In the genomic region with DNA sequence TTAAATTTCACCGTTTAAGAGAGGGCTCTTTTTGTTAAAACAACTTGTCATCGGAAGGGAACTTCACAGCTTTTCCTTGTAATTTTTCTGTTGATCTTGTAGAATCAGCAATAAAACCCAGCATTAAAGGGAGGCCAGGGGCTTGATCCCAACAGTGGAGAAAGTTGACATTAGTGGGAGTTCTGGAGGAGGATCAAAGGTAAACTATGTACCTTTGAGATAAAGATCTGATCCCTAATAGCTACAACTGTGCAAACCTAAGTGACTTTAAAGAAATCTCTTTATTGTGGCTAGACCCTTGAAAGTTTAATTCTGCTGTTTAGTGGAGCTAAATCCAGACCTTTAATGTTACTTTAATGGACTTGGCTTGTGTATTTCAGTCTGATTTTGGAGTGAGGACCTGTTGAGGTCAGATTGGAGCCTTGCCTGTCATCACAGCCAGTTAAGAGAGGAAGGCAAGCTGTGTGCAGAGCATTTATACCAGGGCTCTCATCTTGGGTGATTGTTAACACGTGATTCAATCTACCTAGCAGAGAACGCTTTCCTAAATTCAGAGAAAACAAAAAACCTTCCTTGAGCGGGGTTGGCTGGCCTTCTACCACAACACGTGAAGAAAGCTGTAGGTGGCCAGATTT, we compare ENCODE assay signal across 8 cellular contexts. TPM values are rescaled to one million over a fixed set of nuclear protein-coding genes. Genes with fewer than 3 reads are reported as not detected.
DNase-seq lines count a peak whose midpoint lies in the region; ATAC-seq, FAIRE-seq and TF ChIP-seq lines count a peak whose summit lies in the region.

No MANE protein-coding gene starts in this region.

- TF ChIP-seq CTCF in AG09309 (IDR thresholded peaks at IDR 0.05; ENCODE audit: control insufficient read depth, insufficient read depth, low read depth, low read length, missing control alignments) (no peak), HCT116 (IDR thresholded peaks at IDR 0.05 in 2 of 3, conservative IDR thresholded peaks at IDR 0.05 in 1 of 3; ENCODE audit: borderline replicate concordance in 1 of 3, insufficient read depth in 1 of 3, low read depth in 2 of 3, low read length in 2 of 3) (no peak), GM10266 (IDR thresholded peaks at IDR 0.05; ENCODE audit: control insufficient read depth, insufficient read depth, low read depth, missing control alignments) (no peak)

- H3K9me3 ChIP-seq in HCT116 (ENCODE audit: control insufficient read depth in 1 of 2, insufficient read depth in 1 of 2, low read depth in 1 of 2, low read length in 2 of 2) (no peaks in the 10 kb centered on the region), mesodermal cell (ENCODE audit: control insufficient read depth, low read length) (no peaks in the 10 kb centered on the region)

- H2AFZ ChIP-seq in HCT116 (ENCODE audit: low read depth, low read length, poor library complexity, severe bottlenecking): no peak overlapping the region

- H3K36me3 Mint-ChIP-seq in activated naive CD4-positive, alpha-beta T cell treated with anti-CD3 and anti-CD28 coated beads, Interleukin-2, amount 50 U/mL, for 72 hours: peaks cover 5 to 11% of the 10 kb centered on the region in 2 donors

- BruUV-seq in HCT116 (replicated peaks; lab: Mats Ljungman, UMichigan): no TSS peak

- H3K4me1 ChIP-seq in HCT116 (ENCODE audit: control insufficient read depth in 1 of 2, insufficient read depth in 2 of 2, low read length in 2 of 2): peaks cover 3 to 9% of the 10 kb centered on the region in 2 experiments; a peak in 1 of 4 replicates
- H3K4me1 ChIP-seq in mesodermal cell (ENCODE audit: control insufficient read depth, insufficient read depth, low read length, poor library complexity, severe bottlenecking): peaks cover 10% of the 10 kb centered on the region

- no peak for ATAC-seq in HCT116
- ATAC-seq in activated naive CD4-positive, alpha-beta T cell treated with anti-CD3 and anti-CD28 coated beads, Interleukin-2, amount 50 U/mL, for 72 hours: peak; percentile 15 to 27

- H3K36me3 ChIP-seq in HCT116 (ENCODE audit: control insufficient read depth in 1 of 2, insufficient read depth in 2 of 2, low read length in 2 of 2): no peaks in the 10 kb centered on the region
- no peaks in the 10 kb centered on the region for H3K36me3 ChIP-seq in mesodermal cell (ENCODE audit: control insufficient read depth, insufficient read depth, low read length)

- CTCF ChIA-PET in HCT116 (lab: Charles Lee): no interaction called here

- intact Hi-C loops in HCT116 (cut with micrococcal nuclease): no loop called here

- POLR2A ChIA-PET in HCT116 (lab: Charles Lee): no interaction called here

- no peak overlapping the region for H3K9ac ChIP-seq in HCT116 (ENCODE audit: low read length)

- TF ChIP-seq RAD21 in HCT116 (IDR thresholded peaks at IDR 0.05; ENCODE audit: low read depth): no peak

- no peaks in the 10 kb centered on the region for H4K20me1 ChIP-seq in HCT116 (ENCODE audit: insufficient read depth)

- no peaks in the 10 kb centered on the region for H3K9me3 Mint-ChIP-seq in activated naive CD4-positive, alpha-beta T cell treated with anti-CD3 and anti-CD28 coated beads, Interleukin-2, amount 50 U/mL, for 72 hours

- H3K9me2 ChIP-seq in HCT116 (ENCODE audit: insufficient read depth): no peaks in the 10 kb centered on the region

- H3K27ac Mint-ChIP-seq in activated naive CD4-positive, alpha-beta T cell treated with anti-CD3 and anti-CD28 coated beads, Interleukin-2, amount 50 U/mL, for 72 hours: peak overlapping the region; percentile 94 to 95

- H3K27me3 ChIP-seq in HCT116 (ENCODE audit: insufficient read depth, low read length): no peaks in the 10 kb centered on the region; the same call in 1 of the 2 replicates

- H3K27ac ChIP-seq in HCT116 (ENCODE audit: low read depth, low read length): no peak overlapping the region
- no peak overlapping the region for H3K27ac ChIP-seq in mesodermal cell (ENCODE audit: low read depth, low read length, severe bottlenecking)

- FAIRE-seq in H54 (lab: Jason Lieb, UNC): no peak

- RAD21 ChIA-PET in HCT116 (lab: Charles Lee; ENCODE audit: low non-redundant PET in 1 of 2, low total read pairs in 2 of 2, uncharacterized antibody in 2 of 2, unreplicated experiment in 2 of 2): no interaction called here

- H3K79me2 ChIP-seq in HCT116 (ENCODE audit: insufficient read depth, low read length): no peaks in the 10 kb centered on the region

- H3K4me3 ChIP-seq in AG09309 (ENCODE audit: control insufficient read depth, low read depth, low read length) (peak overlapping the region; percentile 81), HCT116 (replicated peaks in 1 of 2; ENCODE audit: low read depth in 1 of 2, low read length in 2 of 2) (peak overlapping the region in 1 of 2 experiments; percentile 59; a peak in 1 of 4 replicates), mesodermal cell (ENCODE audit: extremely low read depth, insufficient read depth, low read length, poor library complexity, severe bottlenecking) (peak overlapping the region; percentile 56)

- TF ChIP-seq POLR2A in HCT116 (IDR thresholded peaks at IDR 0.05; ENCODE audit: borderline replicate concordance, extremely low read depth, insufficient read depth, insufficient read length) (no peak), H54 (IDR thresholded peaks at IDR 0.05; ENCODE audit: low read depth, low read length) (no peak)

- DNase-seq in AG09309 (ENCODE audit: low read depth): no peak
- DNase-seq in HCT116 (ENCODE audit: low read depth, low spot score): no peak
- peak in 1 of 2 donors; percentile 14 for DNase-seq in activated naive CD4-positive, alpha-beta T cell treated with anti-CD3 and anti-CD28 coated beads, Interleukin-2, amount 50 U/mL, for 72 hours (ENCODE audit: low spot score in 2 of 2)
- DNase-seq in GM10266 (ENCODE audit: extremely low spot score): no peak
- DNase-seq in H54 (ENCODE audit: insufficient read length, low spot score): no peak
- no peak for DNase-seq in NCI-H1092 (lab: John Stamatoyannopoulos, UW)
- DNase-seq in DMS79 treated with DMSO at 0.1 percent for 48 hours (lab: John Stamatoyannopoulos, UW): no peak

- H3K4me2 ChIP-seq in HCT116 (ENCODE audit: low read length): peak overlapping the region; percentile 80

- WGBS in mesodermal cell (ENCODE audit: insufficient coverage in 2 of 2), 2 experiments: 20 to 41% methylated on average over 1 to 2 of the region's 6 CpGs

TF ChIP-seq in HCT116, 20 proteins besides CTCF, POLR2A, EP300 and RAD21:
- no peak for TF ChIP-seq YY1 (IDR thresholded peaks at IDR 0.05; ENCODE audit: extremely low read depth, insufficient replicate concordance, low read depth, low read length)
- TF ChIP-seq TCF7L2 (IDR thresholded peaks at IDR 0.05; ENCODE audit: borderline replicate concordance, extremely low read depth, insufficient read depth, insufficient read length): peak; percentile 56

RNA-seq across cellular contexts. Expression of a gene that starts 1.7 kb away (rescaled TPM):
- 0.59 TPM for total RNA-seq in HCT116 (2021; ENCODE audit: unreplicated experiment)
- polyA plus RNA-seq in HCT116 (2012): 0.02 and 0.31 TPM in 2 replicates
- 10 to 100 TPM; 41.6 to 44.9 TPM for total RNA-seq in activated naive CD4-positive, alpha-beta T cell treated with anti-CD3 and anti-CD28 coated beads, Interleukin-2, amount 50 U/mL, for 72 hours
- polyA plus RNA-seq in mesodermal cell (2013, experiment 1 of 2): 14.6 TPM
- polyA plus RNA-seq in mesodermal cell (2013, experiment 2 of 2): 13.6 TPM

Comparison
In these comparisons a context has a peak if more than half of its experiments do, and no peak if none do; other contexts are left out.
1. RNA of a gene that starts 1.7 kb away (total RNA-seq): 41.6 to 44.9 TPM in activated naive CD4-positive, alpha-beta T cell treated with anti-CD3 and anti-CD28 coated beads, Interleukin-2, amount 50 U/mL, for 72 hours; 0.59 TPM in HCT116 (single experiment); every median in the first group is over 10 times any median in the second.